ENCODE assay signal across 17 cellular contexts in the genomic region with DNA sequence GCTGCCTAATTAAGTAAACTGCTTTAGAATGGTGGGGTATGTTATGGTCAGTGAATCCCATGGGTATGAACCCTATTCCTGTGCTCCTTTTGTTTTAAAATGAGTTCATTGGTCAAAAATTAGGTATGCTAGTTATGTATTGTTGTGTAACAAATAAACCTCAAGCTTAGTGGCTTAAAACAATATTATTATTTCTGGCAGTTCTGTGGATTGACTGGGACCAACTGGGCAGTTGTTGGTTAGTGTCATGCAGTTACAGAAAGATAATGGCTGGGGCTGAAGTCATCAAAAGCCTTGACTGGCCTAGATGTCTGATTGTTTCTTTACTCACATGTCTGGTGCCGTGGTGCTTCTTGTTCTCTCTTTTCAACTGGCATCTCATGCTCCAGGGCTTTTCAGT. TPM values are rescaled to one million over a fixed set of nuclear protein-coding genes. Genes with fewer than 3 reads are reported as not detected.
DNase-seq lines count a peak whose midpoint lies in the region; ATAC-seq and TF ChIP-seq lines count a peak whose summit lies in the region.
"Had no signal": no experiment of that assay in that cellular context is flagged by ENCODE, and none has a peak within 500 bp of the region (broad histone marks: within the 10 kb centered on the region; RNA-seq: fewer than 3 reads in every experiment).

No MANE protein-coding gene starts in this region.

- peak overlapping the region; percentile 33 for H3K4me2 ChIP-seq in GM23248 (ENCODE audit: unreplicated experiment)

- H3K27ac ChIP-seq in GM23248 (peak overlapping the region; percentile 37; the same call in 1 of the 2 replicates), subcutaneous abdominal adipose tissue (ENCODE audit: low read depth, low read length) (peak overlapping the region; percentile 49), esophagus muscularis mucosa (replicated peaks in 1 of 4) (no peak overlapping the region)
- H3K27ac ChIP-seq: C4-2B had no signal

- ATAC-seq in GM21576 (IDR thresholded peaks at IDR 0.05; ENCODE audit: unreplicated experiment) = no peak
- ATAC-seq: GM12878, HCT116, PC-3 had no signal

- peaks cover 18% of the 10 kb centered on the region for H3F3A ChIP-seq in GM23248 (ENCODE audit: insufficient read depth)

- no peak overlapping the region for H2AFZ ChIP-seq in GM23248

- H3K4me1 ChIP-seq in GM23248 (ENCODE audit: insufficient read depth) = peaks cover 28% of the 10 kb centered on the region
- peaks cover 0 to 25% (median 14%) of the 10 kb centered on the region in 5 donors for H3K4me1 ChIP-seq in subcutaneous abdominal adipose tissue (ENCODE audit: control insufficient read depth in 5 of 5, insufficient read depth in 5 of 5, low read length in 5 of 5)
- no peaks in the 10 kb centered on the region for H3K4me1 ChIP-seq in esophagus muscularis mucosa

- no peaks in the 10 kb centered on the region for H3K9me3 ChIP-seq in GM23248 (ENCODE audit: low read depth)
- no peaks in the 10 kb centered on the region for H3K9me3 ChIP-seq in subcutaneous abdominal adipose tissue (ENCODE audit: control insufficient read depth in 5 of 5, low read length in 5 of 5)
- H3K9me3 ChIP-seq in esophagus muscularis mucosa = no peaks in the 10 kb centered on the region

- no peaks in the 10 kb centered on the region for H3K79me2 ChIP-seq in GM23248 (ENCODE audit: insufficient read depth)

- intact Hi-C loops in esophagus muscularis mucosa (cut with DNase I) = no loop called here

- WGBS in GM23248 (ENCODE audit: low coverage in 1 of 2, low lambda C conversion rate in 2 of 2, missing lambda C conversion rate in 2 of 2), 2 experiments = 26 to 32% methylated on average over 1 of the region's 1 CpG
- WGBS in esophagus muscularis mucosa = 71% methylated on average over 1 of the region's 1 CpG

- H3K9ac ChIP-seq in GM23248 (no peak overlapping the region), subcutaneous abdominal adipose tissue (ENCODE audit: low read length in 5 of 5) (no peak overlapping the region)

- no peak for TF ChIP-seq CTCF in cardiac fibroblast (IDR thresholded peaks at IDR 0.05; ENCODE audit: low read depth, low read length)
- TF ChIP-seq CTCF in esophagus muscularis mucosa (IDR thresholded peaks at IDR 0.05) = no peak

- H3K36me3 ChIP-seq in GM23248 (ENCODE audit: low read depth) (no peaks in the 10 kb centered on the region), subcutaneous abdominal adipose tissue (ENCODE audit: control insufficient read depth in 5 of 5, insufficient read depth in 5 of 5, low read length in 5 of 5) (no peaks in the 10 kb centered on the region), esophagus muscularis mucosa (no peaks in the 10 kb centered on the region)

- no peaks in the 10 kb centered on the region for H3K9me2 ChIP-seq in GM23248 (ENCODE audit: insufficient read depth)

- H3K4me3 ChIP-seq in GM23248 = no peak overlapping the region
- H3K4me3 ChIP-seq in cardiac fibroblast (replicated peaks in 1 of 2; ENCODE audit: low read depth in 2 of 2, low read length in 2 of 2) = no peak overlapping the region
- H3K4me3 ChIP-seq in subcutaneous abdominal adipose tissue (ENCODE audit: low read depth in 1 of 5, low read length in 5 of 5) = no peak overlapping the region
- H3K4me3 ChIP-seq in esophagus muscularis mucosa = no peak overlapping the region
- H3K4me3 ChIP-seq: GM12878 had no signal

- in situ Hi-C loops in GM23248 (cut with MboI) = no loop called here

- TF ChIP-seq EP300 in esophagus muscularis mucosa (IDR thresholded peaks at IDR 0.05) = no peak

- H4K20me1 ChIP-seq in GM23248 (ENCODE audit: insufficient read depth) = no peaks in the 10 kb centered on the region

- TF ChIP-seq POLR2A in esophagus muscularis mucosa (IDR thresholded peaks at IDR 0.05; ENCODE audit: low read depth) = no peak

- DNase-seq in GM23248 (peak; percentile 69), cardiac fibroblast (ENCODE audit: low read depth in 2 of 2) (peak; percentile 10 to 86), hepatic stellate cell (ENCODE audit: low spot score) (peak; percentile 24), NCI-H1417 (lab: John Stamatoyannopoulos, UW) (no peak), esophagus muscularis mucosa (ENCODE audit: extremely low spot score) (no peak)
- DNase-seq: NCI-H1436 treated with DMSO at 0.1 percent for 48 hours, NCI-H2227 treated with DMSO at 0.1 percent for 48 hours, NCI-H526 treated with DMSO at 0.1 percent for 48 hours, PC-3 had no signal

- H3K27me3 ChIP-seq in GM23248 (replicated peaks; ENCODE audit: insufficient read depth) = no peaks in the 10 kb centered on the region
- H3K27me3 ChIP-seq in subcutaneous abdominal adipose tissue (ENCODE audit: control insufficient read depth in 5 of 5, insufficient read depth in 4 of 5, low read length in 5 of 5) = no peaks in the 10 kb centered on the region
- no peaks in the 10 kb centered on the region for H3K27me3 ChIP-seq in esophagus muscularis mucosa

RNA-seq across cellular contexts. Expression of a gene that starts 8.9 kb away (rescaled TPM):
- total RNA-seq in GM23248 (2014; rRNA removed; shearing (Covaris generic)) = 48.4 and 57.9 TPM in 2 replicates
- polyA plus RNA-seq in GM23248 (2016; fragmentation: Nextera tagmentation; extraction: Ambion mirVana) = 10.8 and 11.0 TPM in 2 replicates
- total RNA-seq in esophagus muscularis mucosa = 10 to 100 TPM; 47.7 to 68.5 (median 49.7) TPM

RNA-seq across cellular contexts. Expression of a gene that starts 51.9 kb away (rescaled TPM):
- total RNA-seq in GM23248 (2014; rRNA removed; shearing (Covaris generic)) = not detected in 2 replicates
- polyA plus RNA-seq in GM23248 (2016; fragmentation: Nextera tagmentation; extraction: Ambion mirVana) = 0.39 TPM in 1 of 2 replicates, not detected in the other
- not detected for total RNA-seq in esophagus muscularis mucosa
- total RNA-seq: GM12878, HT-29, PC-3, SK-MEL-5 had no signal
- polyA plus RNA-seq: GM12878, IgD-negative memory B cell had no signal

Comparison
In these comparisons a context has a peak if more than half of its experiments do, and no peak if none do; other contexts are left out.
1. DNase-seq: peak in GM23248 (single experiment), cardiac fibroblast (2 of 2) and hepatic stellate cell (single experiment); none in NCI-H1417 (0 of 3) and esophagus muscularis mucosa (single experiment).
2. H3K27ac ChIP-seq: peak in GM23248 (single experiment) and subcutaneous abdominal adipose tissue (single experiment); none in esophagus muscularis mucosa (0 of 4).